ENCODE assay signal across 1 cellular context in genomic region chr11:62678770-62679696, GRCh38.
TF ChIP-seq lines count a peak whose summit lies in the region.

Gene UBXN1 (minus strand): TSS chr11:62679073. CDS start chr11:62678923, 150 bp downstream.

TF ChIP-seq in HepG2, 621 proteins besides CTCF, POLR2A, EP300 and RAD21 (continued from another document and continues in another):
- TF ChIP-seq XRCC5 (optimal IDR thresholded peaks at IDR 0.05; ENCODE audit: low read length), result peak; percentile 70
- TF ChIP-seq, protein P1, sequence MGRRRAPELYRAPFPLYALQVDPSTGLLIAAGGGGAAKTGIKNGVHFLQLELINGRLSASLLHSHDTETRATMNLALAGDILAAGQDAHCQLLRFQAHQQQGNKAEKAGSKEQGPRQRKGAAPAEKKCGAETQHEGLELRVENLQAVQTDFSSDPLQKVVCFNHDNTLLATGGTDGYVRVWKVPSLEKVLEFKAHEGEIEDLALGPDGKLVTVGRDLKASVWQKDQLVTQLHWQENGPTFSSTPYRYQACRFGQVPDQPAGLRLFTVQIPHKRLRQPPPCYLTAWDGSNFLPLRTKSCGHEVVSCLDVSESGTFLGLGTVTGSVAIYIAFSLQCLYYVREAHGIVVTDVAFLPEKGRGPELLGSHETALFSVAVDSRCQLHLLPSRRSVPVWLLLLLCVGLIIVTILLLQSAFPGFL (CRISPR knock-in tag; IDR thresholded peaks at IDR 0.05), result no peak
- peak; percentile 68 for TF ChIP-seq DR1 (CRISPR knock-in tag; IDR thresholded peaks at IDR 0.05)
- TF ChIP-seq PATZ1 (CRISPR knock-in tag; IDR thresholded peaks at IDR 0.05), result peak; percentile 57; the same call in 1 of the 2 replicates
- peak; percentile 98 for TF ChIP-seq GABPB1 (CRISPR knock-in tag; IDR thresholded peaks at IDR 0.05)
- TF ChIP-seq THAP11 (CRISPR knock-in tag; IDR thresholded peaks at IDR 0.05), result peak; percentile 93
- peak; percentile 90; the same call in 1 of the 2 replicates for TF ChIP-seq ETV6 (CRISPR knock-in tag; conservative IDR thresholded peaks at IDR 0.05)
- TF ChIP-seq ZNF605 (CRISPR knock-in tag; IDR thresholded peaks at IDR 0.05), result peak; percentile 82
- no peak for TF ChIP-seq ZSCAN22 (CRISPR knock-in tag; IDR thresholded peaks at IDR 0.05)
- no peak; the same call in 1 of the 2 replicates for TF ChIP-seq GLI4 (CRISPR knock-in tag; IDR thresholded peaks at IDR 0.05; ENCODE audit: borderline replicate concordance)
- TF ChIP-seq, protein P2, sequence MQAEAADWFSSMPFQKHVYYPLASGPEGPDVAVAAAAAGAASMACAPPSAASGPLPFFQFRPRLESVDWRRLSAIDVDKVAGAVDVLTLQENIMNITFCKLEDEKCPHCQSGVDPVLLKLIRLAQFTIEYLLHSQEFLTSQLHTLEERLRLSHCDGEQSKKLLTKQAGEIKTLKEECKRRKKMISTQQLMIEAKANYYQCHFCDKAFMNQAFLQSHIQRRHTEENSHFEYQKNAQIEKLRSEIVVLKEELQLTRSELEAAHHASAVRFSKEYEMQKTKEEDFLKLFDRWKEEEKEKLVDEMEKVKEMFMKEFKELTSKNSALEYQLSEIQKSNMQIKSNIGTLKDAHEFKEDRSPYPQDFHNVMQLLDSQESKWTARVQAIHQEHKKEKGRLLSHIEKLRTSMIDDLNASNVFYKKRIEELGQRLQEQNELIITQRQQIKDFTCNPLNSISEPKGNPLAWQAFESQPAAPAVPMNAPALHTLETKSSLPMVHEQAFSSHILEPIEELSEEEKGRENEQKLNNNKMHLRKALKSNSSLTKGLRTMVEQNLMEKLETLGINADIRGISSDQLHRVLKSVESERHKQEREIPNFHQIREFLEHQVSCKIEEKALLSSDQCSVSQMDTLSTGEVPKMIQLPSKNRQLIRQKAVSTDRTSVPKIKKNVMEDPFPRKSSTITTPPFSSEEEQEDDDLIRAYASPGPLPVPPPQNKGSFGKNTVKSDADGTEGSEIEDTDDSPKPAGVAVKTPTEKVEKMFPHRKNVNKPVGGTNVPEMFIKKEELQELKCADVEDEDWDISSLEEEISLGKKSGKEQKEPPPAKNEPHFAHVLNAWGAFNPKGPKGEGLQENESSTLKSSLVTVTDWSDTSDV (CRISPR knock-in tag; IDR thresholded peaks at IDR 0.05), result no peak
- TF ChIP-seq ZNF709 (CRISPR knock-in tag; IDR thresholded peaks at IDR 0.05), result 0 out of 2 replicates have a peak, but pooled peaks have one; percentile 31
- TF ChIP-seq ZNF264 (CRISPR knock-in tag; IDR thresholded peaks at IDR 0.05), result 0 out of 2 replicates have a peak, but pooled peaks have one; percentile 19
- no peak for TF ChIP-seq TRAFD1 (CRISPR knock-in tag; IDR thresholded peaks at IDR 0.05; ENCODE audit: borderline replicate concordance)
- TF ChIP-seq AHR (CRISPR knock-in tag; IDR thresholded peaks at IDR 0.05), result no peak
- TF ChIP-seq, protein P3, sequence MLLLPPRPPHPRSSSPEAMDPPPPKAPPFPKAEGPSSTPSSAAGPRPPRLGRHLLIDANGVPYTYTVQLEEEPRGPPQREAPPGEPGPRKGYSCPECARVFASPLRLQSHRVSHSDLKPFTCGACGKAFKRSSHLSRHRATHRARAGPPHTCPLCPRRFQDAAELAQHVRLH (CRISPR knock-in tag; IDR thresholded peaks at IDR 0.05; ENCODE audit: borderline replicate concordance, low read depth), result 0 out of 2 replicates have a peak, but pooled peaks have one; percentile 44
- peak; percentile 45; the same call in 1 of the 2 replicates for TF ChIP-seq KLF6 (CRISPR knock-in tag; IDR thresholded peaks at IDR 0.05)
- TF ChIP-seq SNAPC4 (CRISPR knock-in tag; IDR thresholded peaks at IDR 0.05), result peak; percentile 72; the same call in 1 of the 2 replicates
- TF ChIP-seq, protein P4, sequence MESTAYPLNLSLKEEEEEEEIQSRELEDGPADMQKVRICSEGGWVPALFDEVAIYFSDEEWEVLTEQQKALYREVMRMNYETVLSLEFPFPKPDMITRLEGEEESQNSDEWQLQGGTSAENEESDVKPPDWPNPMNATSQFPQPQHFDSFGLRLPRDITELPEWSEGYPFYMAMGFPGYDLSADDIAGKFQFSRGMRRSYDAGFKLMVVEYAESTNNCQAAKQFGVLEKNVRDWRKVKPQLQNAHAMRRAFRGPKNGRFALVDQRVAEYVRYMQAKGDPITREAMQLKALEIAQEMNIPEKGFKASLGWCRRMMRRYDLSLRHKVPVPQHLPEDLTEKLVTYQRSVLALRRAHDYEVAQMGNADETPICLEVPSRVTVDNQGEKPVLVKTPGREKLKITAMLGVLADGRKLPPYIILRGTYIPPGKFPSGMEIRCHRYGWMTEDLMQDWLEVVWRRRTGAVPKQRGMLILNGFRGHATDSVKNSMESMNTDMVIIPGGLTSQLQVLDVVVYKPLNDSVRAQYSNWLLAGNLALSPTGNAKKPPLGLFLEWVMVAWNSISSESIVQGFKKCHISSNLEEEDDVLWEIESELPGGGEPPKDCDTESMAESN (CRISPR knock-in tag; conservative IDR thresholded peaks at IDR 0.05), result peak; percentile 57; the same call in 1 of the 2 replicates
- TF ChIP-seq ZBTB38 (CRISPR knock-in tag; IDR thresholded peaks at IDR 0.05), result peak; percentile 42; the same call in 1 of the 2 replicates
- peak; percentile 71 for TF ChIP-seq ATF2 (CRISPR knock-in tag; IDR thresholded peaks at IDR 0.05)
- TF ChIP-seq NFAT5 (CRISPR knock-in tag; IDR thresholded peaks at IDR 0.05), result 0 out of 2 replicates have a peak, but pooled peaks have one; percentile 34
- TF ChIP-seq ZNF468 (CRISPR knock-in tag; IDR thresholded peaks at IDR 0.05), result no peak
- TF ChIP-seq, protein P5, sequence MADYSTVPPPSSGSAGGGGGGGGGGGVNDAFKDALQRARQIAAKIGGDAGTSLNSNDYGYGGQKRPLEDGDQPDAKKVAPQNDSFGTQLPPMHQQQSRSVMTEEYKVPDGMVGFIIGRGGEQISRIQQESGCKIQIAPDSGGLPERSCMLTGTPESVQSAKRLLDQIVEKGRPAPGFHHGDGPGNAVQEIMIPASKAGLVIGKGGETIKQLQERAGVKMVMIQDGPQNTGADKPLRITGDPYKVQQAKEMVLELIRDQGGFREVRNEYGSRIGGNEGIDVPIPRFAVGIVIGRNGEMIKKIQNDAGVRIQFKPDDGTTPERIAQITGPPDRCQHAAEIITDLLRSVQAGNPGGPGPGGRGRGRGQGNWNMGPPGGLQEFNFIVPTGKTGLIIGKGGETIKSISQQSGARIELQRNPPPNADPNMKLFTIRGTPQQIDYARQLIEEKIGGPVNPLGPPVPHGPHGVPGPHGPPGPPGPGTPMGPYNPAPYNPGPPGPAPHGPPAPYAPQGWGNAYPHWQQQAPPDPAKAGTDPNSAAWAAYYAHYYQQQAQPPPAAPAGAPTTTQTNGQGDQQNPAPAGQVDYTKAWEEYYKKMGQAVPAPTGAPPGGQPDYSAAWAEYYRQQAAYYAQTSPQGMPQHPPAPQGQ (CRISPR knock-in tag; IDR thresholded peaks at IDR 0.05; ENCODE audit: borderline replicate concordance), result no peak
